22 cellular contexts compared by ENCODE assay signal in the genomic region with DNA sequence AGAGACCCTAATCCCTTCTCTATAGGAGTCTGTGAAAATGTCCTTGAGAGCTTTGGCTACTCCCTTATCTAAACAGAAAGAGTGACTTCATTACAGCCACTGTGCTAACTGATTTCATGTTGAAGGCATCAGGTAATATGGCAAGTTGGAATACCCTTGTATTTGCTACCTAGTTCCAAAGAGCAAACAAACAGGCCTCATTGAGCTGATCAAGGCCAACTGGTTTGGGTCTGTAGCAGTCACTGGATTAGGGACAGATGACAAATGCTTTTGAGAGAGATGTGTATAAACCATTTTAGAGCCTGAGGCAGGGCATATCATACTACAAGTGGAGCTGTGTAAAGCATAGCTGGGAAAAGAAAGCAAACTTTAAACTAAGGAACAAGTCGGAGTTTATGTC.
"Had no signal": no experiment of that assay in that cellular context is flagged by ENCODE, and none has a peak within 500 bp of the region (broad histone marks: within the 10 kb centered on the region; RNA-seq: fewer than 3 reads in every experiment).

No MANE protein-coding gene starts in this region.

- H3K4me3 ChIP-seq: dorsolateral prefrontal cortex, mucosa of descending colon, neural progenitor cell, ovary, thyroid gland had no signal

- ATAC-seq: foreskin keratinocyte; mucosa of descending colon; naive thymus-derived CD4-positive, alpha-beta T cell had no signal

- H3K9ac ChIP-seq: neural progenitor cell had no signal

- H3K4me1 ChIP-seq: foreskin keratinocyte, neural progenitor cell, thyroid gland had no signal

- H3K27ac ChIP-seq: dorsolateral prefrontal cortex, epithelial cell of prostate, foreskin keratinocyte, neural progenitor cell, ovary, thyroid gland had no signal

- H3K4me2 ChIP-seq: neural progenitor cell had no signal

- H3K9me3 ChIP-seq: thyroid gland had no signal

- DNase-seq: activated B cell treated with CpG ODN at 0.5 μM for 24 hours; activated CD4-positive, alpha-beta memory T cell treated with anti-CD3 and anti-CD28 coated beads for 36 hours; activated CD4-positive, alpha-beta T cell treated with anti-CD3 and anti-CD28 coated beads for 4 hours; activated gamma-delta T cell treated with Interleukin-2 at 50 U/mL for 16 hours; activated naive CD8-positive, alpha-beta T cell treated with anti-CD3 and anti-CD28 coated beads for 36 hours; activated T-cell treated with anti-CD3 and anti-CD28 coated beads for 4 hours; amygdala; central memory CD4-positive, alpha-beta T cell; dorsolateral prefrontal cortex; foreskin keratinocyte; glutamatergic neuron; kidney; mesenchymal stem cell; mucosa of descending colon; naive thymus-derived CD4-positive, alpha-beta T cell; ovary; stimulated activated CD4-positive, alpha-beta T cell treated with anti-CD3 and anti-CD28 coated beads, Interleukin-1b, Interleukin-23, amount 100 ng/mL, for 48 hours; stimulated activated naive CD4-positive, alpha-beta T cell treated with Interleukin-2 at 50 U/mL for 16 hours; T-helper 2 cell; thyroid gland had no signal

- H3K27me3 ChIP-seq: dorsolateral prefrontal cortex, foreskin keratinocyte, neural progenitor cell, ovary, thyroid gland had no signal

- H3K36me3 ChIP-seq: ovary, thyroid gland had no signal

- H2AFZ ChIP-seq: neural progenitor cell had no signal
